ENCODE assay signal across 13 cellular contexts in genomic region chr5:148005788-148006520, GRCh38. TPM values are rescaled to one million over a fixed set of nuclear protein-coding genes. Genes with fewer than 3 reads are reported as not detected.
DNase-seq lines count a peak whose midpoint lies in the region; ATAC-seq, FAIRE-seq and TF ChIP-seq lines count a peak whose summit lies in the region.
"Had no signal": no experiment of that assay in that cellular context is flagged by ENCODE, and none has a peak within 500 bp of the region (broad histone marks: within the 10 kb centered on the region; RNA-seq: fewer than 3 reads in every experiment).

No MANE protein-coding gene starts in this region.

- H3K18ac ChIP-seq in H1 (ENCODE audit: extremely low read depth, low read length) = no peak overlapping the region
- no peak overlapping the region for H3K18ac ChIP-seq in neuronal stem cell (ENCODE audit: low read length)

- H3K9me3 ChIP-seq in A673 (ENCODE audit: low read depth, low read length, poor library complexity, severe bottlenecking) (no peaks in the 10 kb centered on the region), NT2/D1 (ENCODE audit: insufficient read depth, low read length) (peaks cover 19% of the 10 kb centered on the region), H1 (ENCODE audit: insufficient read depth in 2 of 2, low read depth in 1 of 2, low read length in 1 of 2) (peaks cover 11 to 16% of the 10 kb centered on the region in 2 experiments), heart right ventricle (peaks cover 0 to 34% (median 19%) of the 10 kb centered on the region in 11 donors), neuronal stem cell (replicated peaks in 1 of 2; ENCODE audit: control insufficient read depth in 2 of 2, insufficient read depth in 1 of 2, low read depth in 1 of 2, low read length in 2 of 2) (peaks cover 7 to 9% of the 10 kb centered on the region in 2 donors)

- no peaks in the 10 kb centered on the region for H3K4me1 ChIP-seq in A673 (ENCODE audit: insufficient read depth, low read length, poor library complexity, severe bottlenecking)
- no peaks in the 10 kb centered on the region for H3K4me1 ChIP-seq in NT2/D1 (ENCODE audit: insufficient read depth, insufficient read length)
- no peaks in the 10 kb centered on the region for H3K4me1 ChIP-seq in H1 (replicated peaks in 1 of 4; ENCODE audit: control insufficient read depth in 3 of 4, insufficient read depth in 4 of 4, low read length in 3 of 4)
- no peaks in the 10 kb centered on the region for H3K4me1 ChIP-seq in heart right ventricle
- no peaks in the 10 kb centered on the region for H3K4me1 ChIP-seq in neuronal stem cell (ENCODE audit: control insufficient read depth in 2 of 2, insufficient read depth in 1 of 2, low read depth in 1 of 2, low read length in 2 of 2)
- H3K4me1 ChIP-seq: tibial nerve had no signal

- H3K9ac ChIP-seq in NT2/D1 (ENCODE audit: insufficient read length, low read depth) (no peak overlapping the region), H1 (replicated peaks in 1 of 4; ENCODE audit: extremely low read depth in 1 of 4, low read depth in 3 of 4, low read length in 3 of 4) (no peak overlapping the region), neuronal stem cell (ENCODE audit: low read depth, low read length, poor library complexity) (no peak overlapping the region)

- no peak overlapping the region for H4K8ac ChIP-seq in H1 (ENCODE audit: extremely low read depth, insufficient read depth, low read length)
- no peak overlapping the region for H4K8ac ChIP-seq in neuronal stem cell (ENCODE audit: low read depth, low read length)

- H3K4ac ChIP-seq in H1 (replicated peaks; ENCODE audit: insufficient read length, low read depth, low read length) (no peak overlapping the region), neuronal stem cell (ENCODE audit: low read length) (no peak overlapping the region)

- H3K27me3 ChIP-seq in A673 (replicated peaks; ENCODE audit: insufficient read depth, low read depth, low read length, poor library complexity) (no peaks in the 10 kb centered on the region), NT2/D1 (ENCODE audit: insufficient read depth, insufficient read length) (no peaks in the 10 kb centered on the region), H1 (replicated peaks in 1 of 4; ENCODE audit: control insufficient read depth in 3 of 4, extremely low read depth in 1 of 4, insufficient read depth in 3 of 4, low read length in 3 of 4) (no peaks in the 10 kb centered on the region), heart right ventricle (no peaks in the 10 kb centered on the region), neuronal stem cell (ENCODE audit: control insufficient read depth in 3 of 3, insufficient read depth in 3 of 3, low read depth in 1 of 3, low read length in 3 of 3) (no peaks in the 10 kb centered on the region)
- H3K27me3 ChIP-seq: tibial nerve had no signal

- H2AFZ ChIP-seq in H1 (ENCODE audit: low read length) = peak overlapping the region; percentile 76; the same call in 1 of the 2 replicates
- no peak overlapping the region for H2AFZ ChIP-seq in neuronal stem cell (ENCODE audit: low read length)

- BruUV-seq in A673 (replicated peaks; lab: Mats Ljungman, UMichigan) = no TSS peak

- 79% methylated on average over 12 of the region's 12 CpGs; no CpG with 5 or more reads in 1 of the 2 experiments for WGBS in H1 (ENCODE audit: extremely low coverage in 1 of 2, insufficient coverage in 1 of 2, insufficient read length in 1 of 2, insufficient replicate concordance in 2 of 2, low coverage in 1 of 2, low lambda C conversion rate in 2 of 2, missing lambda C conversion rate in 1 of 2), 2 experiments
- WGBS in heart right ventricle, 2 donors = 66 to 67% methylated on average over 12 of the region's 12 CpGs
- no CpG with 5 or more reads among the region's 12 CpGs for WGBS in neuronal stem cell (ENCODE audit: extremely low coverage in 2 of 2, insufficient read length in 2 of 2, insufficient replicate concordance in 1 of 2), 2 donors

- H3K36me3 ChIP-seq in A673 (ENCODE audit: insufficient read depth, low read length, poor library complexity, severe bottlenecking) (no peaks in the 10 kb centered on the region), NT2/D1 (ENCODE audit: insufficient read depth, insufficient read length, low read length) (peaks cover 6% of the 10 kb centered on the region), H1 (ENCODE audit: control insufficient read depth in 2 of 4, insufficient read depth in 4 of 4, low read length in 3 of 4) (peaks cover 0 to 3% (median 0%) of the 10 kb centered on the region in 4 experiments; a peak in 2 of 8 replicates), heart right ventricle (no peaks in the 10 kb centered on the region), neuronal stem cell (replicated peaks in 1 of 2; ENCODE audit: control insufficient read depth in 2 of 2, insufficient read depth in 2 of 2, low read length in 2 of 2) (no peaks in the 10 kb centered on the region)
- H3K36me3 ChIP-seq: tibial nerve had no signal

- H3K23me2 ChIP-seq in H1 (ENCODE audit: low read depth, low read length) = no peaks in the 10 kb centered on the region

- TF ChIP-seq EP300 in H1 (IDR thresholded peaks at IDR 0.05; ENCODE audit: borderline replicate concordance in 1 of 2, low read depth in 2 of 2, low read length in 2 of 2) = no peak

- TF ChIP-seq POLR2A in H1 (IDR thresholded peaks at IDR 0.05; ENCODE audit: control extremely low read depth in 1 of 2, low read depth in 2 of 2, low read length in 2 of 2) = no peak

- intact Hi-C loops in A673 (cut with micrococcal nuclease; ENCODE audit: unreplicated experiment) = no loop called here
- intact Hi-C loops in heart right ventricle (cut with DNase I) = no loop called here

- no peak overlapping the region for H2BK20ac ChIP-seq in H1 (ENCODE audit: low read length)

- TF ChIP-seq RAD21 in H1 (IDR thresholded peaks at IDR 0.05 in 1 of 2, conservative IDR thresholded peaks at IDR 0.05 in 1 of 2; ENCODE audit: low read depth in 2 of 2, low read length in 2 of 2) = peak; percentile 46 to 54

- H4K91ac ChIP-seq in H1 (replicated peaks; ENCODE audit: insufficient read length, low read length) (no peak overlapping the region), neuronal stem cell (ENCODE audit: low read depth, low read length, poor library complexity) (no peak overlapping the region)

- no peaks in the 10 kb centered on the region for H3K79me2 ChIP-seq in H1 (ENCODE audit: control insufficient read depth in 1 of 2, insufficient read depth in 2 of 2, low read length in 2 of 2)

- no peak overlapping the region for H2BK120ac ChIP-seq in H1 (replicated peaks; ENCODE audit: low read depth, low read length)
- H2BK120ac ChIP-seq in neuronal stem cell (ENCODE audit: low read depth, low read length) = no peak overlapping the region

- H3K27ac ChIP-seq in A673 (ENCODE audit: low read depth, low read length, poor library complexity, severe bottlenecking) (no peak overlapping the region), H1 (ENCODE audit: low read depth, low read length) (no peak overlapping the region), heart right ventricle (no peak overlapping the region), neuronal stem cell (replicated peaks; ENCODE audit: low read length) (no peak overlapping the region)
- H3K27ac ChIP-seq: tibial nerve had no signal

- peak; percentile 96 for FAIRE-seq in H1 (lab: Jason Lieb, UNC)
- FAIRE-seq: colon had no signal

- H2BK15ac ChIP-seq in H1 (ENCODE audit: low read length) (no peak overlapping the region), neuronal stem cell (ENCODE audit: low read length) (no peak overlapping the region)

- H3K56ac ChIP-seq in H1 (replicated peaks; ENCODE audit: insufficient read length, low read depth, low read length) = no peak overlapping the region

- CTCF ChIA-PET in A673 (lab: Charles Lee) (no interaction called here), H1 (lab: Charles Lee; ENCODE audit: partially characterized antibody) (interaction anchor here (0.7 to 2.1 kb wide), 11 partner anchors 8 to 50 kb away, joined by 3 to 6 read pairs (median 4); no protein-coding TSS in a partner anchor)

- no peak overlapping the region for H3K4me2 ChIP-seq in H1 (ENCODE audit: insufficient read depth in 1 of 2, low read depth in 2 of 2, low read length in 2 of 2)
- no peak overlapping the region for H3K4me2 ChIP-seq in neuronal stem cell (ENCODE audit: insufficient read depth, low read length, poor library complexity, severe bottlenecking)

- H3K14ac ChIP-seq in H1 (ENCODE audit: insufficient read length) (no peak overlapping the region), neuronal stem cell (ENCODE audit: low read length) (no peak overlapping the region)

- H4K20me1 ChIP-seq in H1 (replicated peaks in 1 of 2; ENCODE audit: control insufficient read depth in 1 of 2, insufficient read depth in 2 of 2, low read length in 2 of 2) = no peaks in the 10 kb centered on the region

- H3K23ac ChIP-seq in H1 (ENCODE audit: insufficient read length) = no peak overlapping the region
- no peak overlapping the region for H3K23ac ChIP-seq in neuronal stem cell (ENCODE audit: low read depth, low read length, poor library complexity)

- H3K4me3 ChIP-seq in A673 (ENCODE audit: low read depth, low read length, poor library complexity, severe bottlenecking) (no peak overlapping the region), NT2/D1 (ENCODE audit: insufficient read length, low read depth) (no peak overlapping the region), H1 (ENCODE audit: extremely low read depth in 1 of 4, insufficient read depth in 2 of 4, low read depth in 3 of 4, low read length in 4 of 4) (no peak overlapping the region), heart right ventricle (no peak overlapping the region), neuronal stem cell (ENCODE audit: low read length in 2 of 2) (no peak overlapping the region)
- H3K4me3 ChIP-seq: tibial nerve had no signal

- H2BK5ac ChIP-seq in H1 (ENCODE audit: low read depth, low read length) (no peak overlapping the region), neuronal stem cell (ENCODE audit: low read length) (no peak overlapping the region)

- H4K5ac ChIP-seq in H1 (ENCODE audit: insufficient read length, low read depth, low read length) = no peak overlapping the region

- DNase-seq in A673 (ENCODE audit: low spot score) = peak; percentile 58
- DNase-seq in NT2/D1 (ENCODE audit: low read depth, low spot score) = peak; percentile 36
- peak; percentile 38 to 69 for DNase-seq in H1 (ENCODE audit: low read depth in 1 of 2, low spot score in 2 of 2)
- DNase-seq in heart right ventricle = no peak
- DNase-seq in neuronal stem cell (ENCODE audit: low spot score) = no peak
- DNase-seq: glutamatergic neuron, mesenchymal stem cell had no signal

- TF ChIP-seq CTCF in A673 (conservative IDR thresholded peaks at IDR 0.05; ENCODE audit: low read depth, low read length) (peak; percentile 67), GM12873 (IDR thresholded peaks at IDR 0.05; ENCODE audit: insufficient read depth, low read depth, low read length, missing control alignments) (peak; percentile 59), H1 (IDR thresholded peaks at IDR 0.05; ENCODE audit: control extremely low read depth in 1 of 3, insufficient read depth in 1 of 3, low read depth in 1 of 3, low read length in 3 of 3) (peak; percentile 59 to 85 (median 66)), heart right ventricle (IDR thresholded peaks at IDR 0.05) (no peak)

- no peak for ATAC-seq in HG03175 (IDR thresholded peaks at IDR 0.05; ENCODE audit: unreplicated experiment)
- ATAC-seq in heart right ventricle = no peak
- ATAC-seq in HG03095 (IDR thresholded peaks at IDR 0.05; ENCODE audit: unreplicated experiment) = no peak

- H3K79me1 ChIP-seq in H1 (ENCODE audit: low read depth, low read length) (no peaks in the 10 kb centered on the region), neuronal stem cell (ENCODE audit: low read depth, low read length) (no peaks in the 10 kb centered on the region)

- H2BK12ac ChIP-seq in H1 (ENCODE audit: low read depth, low read length) (no peak overlapping the region), neuronal stem cell (ENCODE audit: low read length) (no peak overlapping the region)

- H2AK5ac ChIP-seq in H1 (ENCODE audit: low read depth, low read length) = no peak overlapping the region
- H2AK5ac ChIP-seq in neuronal stem cell (ENCODE audit: low read depth, low read length) = no peak overlapping the region

- POLR2A ChIA-PET in A673 (lab: Charles Lee; ENCODE audit: low non-redundant PET) (no interaction called here), H1 (lab: Charles Lee; ENCODE audit: partially characterized antibody) (no interaction called here)

RNA-seq across cellular contexts. Expression of gene SPINK5, which starts 57.8 kb away (rescaled TPM):
- total RNA-seq in A673 (2021) = not detected in 2 replicates
- 2.0 and 2.2 TPM in 2 replicates for total RNA-seq in H1 (2021; fragmentation: NEBNext Ultra II Directional; extraction: Animal tissue kit (Norgen Biotek cat#: 25700))
- 0.97 and 1.4 TPM in 2 replicates for polyA plus RNA-seq in H1 (2011; rRNA removed)
- 2.5 TPM for polyA plus RNA-seq in H1 (2011; cell fraction: cytosol; rRNA removed)
- 7.3 TPM for polyA plus RNA-seq in H1 (2011; cell fraction: nucleus; rRNA removed)
- polyA plus RNA-seq in H1 (2012, experiment 1 of 2) = 2.8 to 5.1 TPM (median 3.4 TPM) in 4 replicates
- polyA plus RNA-seq in H1 (2012, experiment 2 of 2) = 0.37 TPM
- polyA plus RNA-seq in H1 (2013, experiment 1 of 2) = 5.6 TPM
- 5.0 TPM for polyA plus RNA-seq in H1 (2013, experiment 2 of 2)
- polyA minus RNA-seq in H1 (2011; rRNA and poly(A)+ RNA removed) = 0.63 and 2.5 TPM in 2 replicates
- polyA minus RNA-seq in H1 (2011; cell fraction: cytosol; rRNA and poly(A)+ RNA removed) = 0.51 TPM
- polyA minus RNA-seq in H1 (2011; cell fraction: nucleus; rRNA and poly(A)+ RNA removed) = 5.9 TPM
- total RNA-seq in heart right ventricle = 1 to 10 TPM in 1 of 10 donors, under 1 TPM in 8, not detected in 1; 0.07 to 1.2 (median 0.19) TPM
- 1 to 10 TPM; 1.4 to 3.4 TPM for polyA plus RNA-seq in heart right ventricle
- 4.2 TPM for polyA plus RNA-seq in neuronal stem cell (2013, experiment 1 of 2)
- polyA plus RNA-seq in neuronal stem cell (2013, experiment 2 of 2) = 4.9 TPM
- polyA plus RNA-seq: IgD-negative memory B cell had no signal

Comparison
In these comparisons a context has a peak if more than half of its experiments do, and no peak if none do; other contexts are left out.
1. DNase-seq: peak in A673 (single experiment), NT2/D1 (single experiment) and H1 (2 of 2); none in heart right ventricle (0 of 2) and neuronal stem cell (single experiment).
2. CTCF ChIP-seq: peak in A673 (single experiment), GM12873 (single experiment) and H1 (3 of 3); none in heart right ventricle (0 of 9).